ENCODE assay signal across 21 cellular contexts in the genomic region with DNA sequence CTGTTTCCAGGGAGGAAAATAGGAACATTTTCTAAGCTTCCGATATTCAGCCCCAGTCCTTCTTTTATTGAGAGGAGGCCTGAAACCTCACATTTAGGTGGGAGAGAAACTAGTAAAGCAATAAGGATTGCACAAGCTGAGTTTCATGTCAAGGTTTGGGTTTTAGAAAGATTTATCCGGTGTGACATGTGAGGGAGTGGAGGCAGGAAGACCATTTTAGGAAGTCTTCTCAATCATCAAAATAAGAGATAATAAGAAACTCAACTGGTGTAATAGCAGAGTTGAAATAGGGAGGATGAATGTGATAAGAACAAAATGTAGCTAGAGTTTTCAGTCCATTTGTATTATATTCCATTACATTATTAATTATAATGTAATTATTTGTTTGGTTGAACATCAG. TPM values are rescaled to one million over a fixed set of nuclear protein-coding genes. Genes with fewer than 3 reads are reported as not detected.
"Had no signal": no experiment of that assay in that cellular context is flagged by ENCODE, and none has a peak within 500 bp of the region (broad histone marks: within the 10 kb centered on the region; RNA-seq: fewer than 3 reads in every experiment).

No MANE protein-coding gene starts in this region.

- H3K4me3 Mint-ChIP-seq: naive thymus-derived CD4-positive, alpha-beta T cell; stimulated activated effector memory CD8-positive, alpha-beta T cell treated with anti-CD3 and anti-CD28 coated beads, Interleukin-12 subunit alpha, Interleukin-12 subunit beta, amount 100 ng/mL, for 72 hours; type B pancreatic cell had no signal

- H3K9me3 Mint-ChIP-seq: naive thymus-derived CD4-positive, alpha-beta T cell; stimulated activated effector memory CD8-positive, alpha-beta T cell treated with anti-CD3 and anti-CD28 coated beads, Interleukin-12 subunit alpha, Interleukin-12 subunit beta, amount 100 ng/mL, for 72 hours had no signal

- H3K27me3 ChIP-seq: dorsolateral prefrontal cortex, pancreas, suprapubic skin, thyroid gland had no signal

- DNase-seq: cortex of kidney; dorsolateral prefrontal cortex; effector CD8-positive, alpha-beta T cell; foreskin melanocyte; head of caudate nucleus; hippocampal formation; left colon; naive thymus-derived CD4-positive, alpha-beta T cell; pancreas; right cardiac atrium; stimulated activated CD4-positive, alpha-beta T cell treated with anti-CD3 and anti-CD28 coated beads, Interleukin-4, amount 100 ng/mL, for 1 hour; stimulated activated CD8-positive, alpha-beta memory T cell treated with anti-CD3 and anti-CD28 coated beads, Interleukin-4, amount 100 ng/mL, for 48 hours; stimulated activated naive CD8-positive, alpha-beta T cell treated with anti-CD3 and anti-CD28 coated beads, Interleukin-15, Interleukin-2, amounts not matched to agents 100 U/mL and 50 U/mL, for 24 hours; thyroid gland had no signal

- H3K9me3 ChIP-seq: pancreas, suprapubic skin, thyroid gland had no signal

- H3K27ac Mint-ChIP-seq: naive thymus-derived CD4-positive, alpha-beta T cell; progenitor cell of endocrine pancreas; stimulated activated effector memory CD8-positive, alpha-beta T cell treated with anti-CD3 and anti-CD28 coated beads, Interleukin-12 subunit alpha, Interleukin-12 subunit beta, amount 100 ng/mL, for 72 hours; type B pancreatic cell had no signal

- H3K4me1 Mint-ChIP-seq: naive thymus-derived CD4-positive, alpha-beta T cell; stimulated activated effector memory CD8-positive, alpha-beta T cell treated with anti-CD3 and anti-CD28 coated beads, Interleukin-12 subunit alpha, Interleukin-12 subunit beta, amount 100 ng/mL, for 72 hours had no signal

- H3K36me3 Mint-ChIP-seq: naive thymus-derived CD4-positive, alpha-beta T cell; stimulated activated effector memory CD8-positive, alpha-beta T cell treated with anti-CD3 and anti-CD28 coated beads, Interleukin-12 subunit alpha, Interleukin-12 subunit beta, amount 100 ng/mL, for 72 hours; type B pancreatic cell had no signal

- H3K4me3 ChIP-seq: dorsolateral prefrontal cortex, pancreas, suprapubic skin, thyroid gland had no signal

- H3K27ac ChIP-seq: dorsolateral prefrontal cortex, pancreas, suprapubic skin, thyroid gland had no signal

- ATAC-seq: naive thymus-derived CD4-positive, alpha-beta T cell; pancreas; right cardiac atrium; stimulated activated effector memory CD8-positive, alpha-beta T cell treated with anti-CD3 and anti-CD28 coated beads, Interleukin-12 subunit alpha, Interleukin-12 subunit beta, amount 100 ng/mL, for 72 hours; stimulated activated naive CD8-positive, alpha-beta T cell treated with anti-CD3 and anti-CD28 coated beads, Interleukin-15, Interleukin-2, amounts not matched to agents 100 U/mL and 50 U/mL, for 24 hours had no signal

- H3K27me3 Mint-ChIP-seq: progenitor cell of endocrine pancreas had no signal

- H3K36me3 ChIP-seq: pancreas, suprapubic skin, thyroid gland had no signal

RNA-seq across cellular contexts. Expression of gene CLDN16, which starts 27.7 kb away (rescaled TPM):
- total RNA-seq: lung microvascular endothelial cell; mesenteric fat pad; naive thymus-derived CD4-positive, alpha-beta T cell; right cardiac atrium had no signal
- polyA plus RNA-seq: naive thymus-derived CD4-positive, alpha-beta T cell; neural cell had no signal
